1 cellular context compared by ENCODE assay signal in the genomic region with DNA sequence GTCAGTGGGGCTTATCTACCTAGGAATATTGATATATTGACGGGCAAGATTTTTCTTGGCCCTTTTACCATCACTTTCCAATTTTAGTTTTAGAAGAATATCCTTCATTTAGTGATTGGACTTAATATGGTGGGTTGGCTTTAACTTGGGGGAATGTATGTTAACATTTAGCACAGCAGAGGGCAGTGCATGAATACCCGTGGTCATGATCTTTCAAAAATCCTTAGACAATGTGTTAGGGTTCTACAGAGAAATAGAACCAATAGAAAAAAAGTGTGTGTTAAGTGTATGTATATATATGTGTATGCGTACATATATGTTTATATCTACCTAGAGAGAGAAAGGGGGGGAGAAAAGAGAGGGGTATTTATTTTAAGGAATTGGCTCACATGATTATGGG.
TF ChIP-seq lines count a peak whose summit lies in the region.

No MANE protein-coding gene starts in this region.

TF ChIP-seq in liver, 16 proteins besides CTCF, POLR2A, EP300 and RAD21 (continued from another document):
- TF ChIP-seq, protein P1, sequence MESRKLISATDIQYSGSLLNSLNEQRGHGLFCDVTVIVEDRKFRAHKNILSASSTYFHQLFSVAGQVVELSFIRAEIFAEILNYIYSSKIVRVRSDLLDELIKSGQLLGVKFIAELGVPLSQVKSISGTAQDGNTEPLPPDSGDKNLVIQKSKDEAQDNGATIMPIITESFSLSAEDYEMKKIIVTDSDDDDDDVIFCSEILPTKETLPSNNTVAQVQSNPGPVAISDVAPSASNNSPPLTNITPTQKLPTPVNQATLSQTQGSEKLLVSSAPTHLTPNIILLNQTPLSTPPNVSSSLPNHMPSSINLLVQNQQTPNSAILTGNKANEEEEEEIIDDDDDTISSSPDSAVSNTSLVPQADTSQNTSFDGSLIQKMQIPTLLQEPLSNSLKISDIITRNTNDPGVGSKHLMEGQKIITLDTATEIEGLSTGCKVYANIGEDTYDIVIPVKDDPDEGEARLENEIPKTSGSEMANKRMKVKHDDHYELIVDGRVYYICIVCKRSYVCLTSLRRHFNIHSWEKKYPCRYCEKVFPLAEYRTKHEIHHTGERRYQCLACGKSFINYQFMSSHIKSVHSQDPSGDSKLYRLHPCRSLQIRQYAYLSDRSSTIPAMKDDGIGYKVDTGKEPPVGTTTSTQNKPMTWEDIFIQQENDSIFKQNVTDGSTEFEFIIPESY (IDR thresholded peaks at IDR 0.05) = no peak
- TF ChIP-seq JUND (IDR thresholded peaks at IDR 0.05) = no peak
- TF ChIP-seq HNF4A (conservative IDR thresholded peaks at IDR 0.05) = no peak
- TF ChIP-seq YY1 (IDR thresholded peaks at IDR 0.05) = no peak
- no peak for TF ChIP-seq TAF1 (conservative IDR thresholded peaks at IDR 0.05)
- TF ChIP-seq GABPA (IDR thresholded peaks at IDR 0.05 in 1 of 2, conservative IDR thresholded peaks at IDR 0.05 in 1 of 2) = no peak
- no peak for TF ChIP-seq HNF4G (IDR thresholded peaks at IDR 0.05)
- TF ChIP-seq EGR1 (IDR thresholded peaks at IDR 0.05; ENCODE audit: low read depth in 2 of 2) = no peak
- no peak for TF ChIP-seq NR2F2 (IDR thresholded peaks at IDR 0.05)
TF ChIP-seq in liver: peak in this region for 0.
